1 cellular context compared by ENCODE assay signal in the genomic region with DNA sequence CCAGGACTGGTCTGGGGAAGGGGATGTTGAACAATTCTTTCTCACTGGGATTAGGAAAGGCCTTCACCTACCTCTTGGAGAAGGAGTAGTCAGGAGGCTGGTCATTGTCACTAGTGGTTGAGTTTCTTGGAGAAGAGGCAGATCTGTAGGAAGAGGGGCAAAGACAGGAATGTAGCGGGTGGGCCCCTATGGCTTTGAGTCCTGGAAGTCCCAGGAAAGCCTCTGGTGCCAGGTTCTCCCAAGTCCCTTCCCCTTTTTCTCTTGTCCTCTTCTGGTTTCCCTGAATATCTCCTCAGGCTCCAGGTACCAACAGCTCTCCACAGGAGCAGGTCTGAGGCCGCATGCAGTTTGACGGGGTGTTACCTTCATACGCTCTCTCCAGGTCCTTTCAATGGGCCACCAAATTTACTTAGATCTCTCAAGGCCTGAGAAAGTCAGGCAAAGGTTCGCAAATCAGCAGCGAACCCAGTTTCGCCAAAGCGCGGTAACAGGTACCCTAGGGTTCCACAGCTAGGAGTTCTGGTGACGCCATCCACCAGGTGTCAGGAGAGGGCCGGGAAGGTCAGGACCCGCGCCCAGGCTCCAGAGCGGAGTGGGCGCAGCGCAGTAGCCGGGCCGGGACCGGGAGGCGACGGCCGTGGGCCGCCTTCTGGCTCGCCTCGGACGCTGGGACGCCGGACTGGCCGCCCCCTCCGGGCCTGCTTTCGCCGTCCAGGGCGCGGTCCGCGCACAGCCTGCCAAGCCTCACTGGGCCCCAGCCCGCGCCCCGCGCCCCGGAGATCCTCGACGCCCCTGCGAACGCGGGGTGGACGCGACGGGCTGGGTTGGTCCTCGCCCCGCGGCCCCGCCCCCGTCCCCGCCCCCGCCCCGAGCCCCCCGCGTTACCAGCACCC.
TF ChIP-seq lines count a peak whose summit lies in the region.

No MANE protein-coding gene starts in this region.

TF ChIP-seq in IMR-90, 13 proteins besides CTCF, POLR2A, EP300 and RAD21 (continued from another document):
- TF ChIP-seq, protein P1, sequence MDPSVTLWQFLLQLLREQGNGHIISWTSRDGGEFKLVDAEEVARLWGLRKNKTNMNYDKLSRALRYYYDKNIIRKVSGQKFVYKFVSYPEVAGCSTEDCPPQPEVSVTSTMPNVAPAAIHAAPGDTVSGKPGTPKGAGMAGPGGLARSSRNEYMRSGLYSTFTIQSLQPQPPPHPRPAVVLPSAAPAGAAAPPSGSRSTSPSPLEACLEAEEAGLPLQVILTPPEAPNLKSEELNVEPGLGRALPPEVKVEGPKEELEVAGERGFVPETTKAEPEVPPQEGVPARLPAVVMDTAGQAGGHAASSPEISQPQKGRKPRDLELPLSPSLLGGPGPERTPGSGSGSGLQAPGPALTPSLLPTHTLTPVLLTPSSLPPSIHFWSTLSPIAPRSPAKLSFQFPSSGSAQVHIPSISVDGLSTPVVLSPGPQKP (IDR thresholded peaks at IDR 0.05; ENCODE audit: borderline replicate concordance, low read depth, low read length), result no peak
- no peak for TF ChIP-seq MAZ (IDR thresholded peaks at IDR 0.05; ENCODE audit: borderline replicate concordance, low read depth, low read length)
- no peak for TF ChIP-seq CEBPB (IDR thresholded peaks at IDR 0.05; ENCODE audit: low read depth, low read length)
- 0 out of 2 replicates have a peak, but pooled peaks have one; percentile 27 for TF ChIP-seq SMC3 (IDR thresholded peaks at IDR 0.05; ENCODE audit: low read depth, low read length)
- no peak for TF ChIP-seq CHD1 (IDR thresholded peaks at IDR 0.05; ENCODE audit: low read depth, low read length)
- no peak for TF ChIP-seq RCOR1 (IDR thresholded peaks at IDR 0.05; ENCODE audit: insufficient replicate concordance, low read length)
